ENCODE assay signal across 13 cellular contexts in the genomic region with DNA sequence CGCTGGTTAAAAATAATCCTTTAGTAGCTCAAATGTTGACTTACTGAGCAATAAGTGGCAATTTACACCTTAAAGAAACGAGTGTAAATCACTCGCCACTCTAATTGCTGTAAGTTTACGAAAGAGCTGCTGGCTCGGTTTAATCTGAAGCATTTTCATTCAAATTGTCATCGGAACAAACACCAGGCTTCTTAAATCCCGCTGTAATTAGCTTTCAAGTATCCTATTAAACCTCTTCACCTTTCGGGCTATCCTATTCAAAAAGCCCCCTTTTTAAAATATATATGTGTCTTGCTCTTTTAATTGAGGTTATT. TPM values are rescaled to one million over a fixed set of nuclear protein-coding genes. Genes with fewer than 3 reads are reported as not detected.
A peak's percentile ranks its signal among the peaks of the same experiment; 100 is the strongest.
DNase-seq lines count a peak whose midpoint lies in the region; ATAC-seq and TF ChIP-seq lines count a peak whose summit lies in the region.
"Had no signal": no experiment of that assay in that cellular context is flagged by ENCODE, and none has a peak within 500 bp of the region (broad histone marks: within the 10 kb centered on the region; RNA-seq: fewer than 3 reads in every experiment).

No MANE protein-coding gene starts in this region.

- H3K9ac ChIP-seq in neural cell (ENCODE audit: low read length): no peak overlapping the region

- H3K79me2 ChIP-seq in DOHH2 (ENCODE audit: control insufficient read depth, low read length) (no peaks in the 10 kb centered on the region), neural cell (replicated peaks; ENCODE audit: insufficient read depth, low read length) (no peaks in the 10 kb centered on the region)

- H3K9me2 ChIP-seq in DOHH2 (replicated peaks; ENCODE audit: control insufficient read depth, low read length): no peaks in the 10 kb centered on the region
- no peaks in the 10 kb centered on the region for H3K9me2 ChIP-seq in neural cell (ENCODE audit: insufficient read depth, low read length)

- ATAC-seq in HG02885 (IDR thresholded peaks at IDR 0.05; ENCODE audit: poor library complexity, unreplicated experiment): no peak

- peaks cover 7 to 8% of the 10 kb centered on the region in 2 donors for H3K36me3 Mint-ChIP-seq in CD14-positive monocyte

- H3K4me1 ChIP-seq in DOHH2 (ENCODE audit: control insufficient read depth, low read length): no peaks in the 10 kb centered on the region

- peaks cover 14% of the 10 kb centered on the region for H3K4me1 Mint-ChIP-seq in CD14-positive monocyte

- H3K36me3 ChIP-seq in DOHH2 (ENCODE audit: control insufficient read depth, low read length) (no peaks in the 10 kb centered on the region), neural cell (ENCODE audit: insufficient read depth, low read length) (no peaks in the 10 kb centered on the region)
- H3K36me3 ChIP-seq: adrenal gland, thyroid gland had no signal

- TF ChIP-seq EP300 in neural cell (conservative IDR thresholded peaks at IDR 0.05; ENCODE audit: poor library complexity, severe bottlenecking): no peak

- no peaks in the 10 kb centered on the region for H3F3A ChIP-seq in DOHH2 (ENCODE audit: control insufficient read depth, insufficient read depth)
- H3F3A ChIP-seq in neural cell (ENCODE audit: insufficient read depth, low read length, poor library complexity, severe bottlenecking): no peaks in the 10 kb centered on the region

- H3K9me3 Mint-ChIP-seq in CD14-positive monocyte: peaks cover 0 to 34% (median 25%) of the 10 kb centered on the region in 7 donors

- DNase-seq in NCI-H1417 (lab: John Stamatoyannopoulos, UW) (peak in 2 of 3 experiments; percentile 83 to 98), dedifferentiated amniotic fluid mesenchymal stem cell (ENCODE audit: extremely low spot score) (peak; percentile 14), activated gamma-delta T cell (lab: John Stamatoyannopoulos, UW) (no peak), CD14-positive monocyte (ENCODE audit: low spot score) (no peak)
- no peak for DNase-seq in effector CD4-positive, alpha-beta T cell
- DNase-seq: adrenal gland, GDM1, NCI-H2029, T1000, thyroid gland had no signal

- no peak overlapping the region for H3K27ac ChIP-seq in DOHH2 (ENCODE audit: low read depth, low read length)
- no peak overlapping the region for H3K27ac ChIP-seq in neural cell (ENCODE audit: low read length)
- H3K27ac ChIP-seq: adrenal gland, thyroid gland had no signal

- H3K4me2 ChIP-seq in DOHH2 (ENCODE audit: low read length): peak overlapping the region; percentile 8
- no peak overlapping the region for H3K4me2 ChIP-seq in neural cell (ENCODE audit: low read length)

- H3K4me3 Mint-ChIP-seq in CD14-positive monocyte: peak overlapping the region in 1 of 2 donors; percentile 95

- H3K4me3 ChIP-seq in DOHH2 (ENCODE audit: low read length): peak overlapping the region; percentile 3; the same call in 1 of the 2 replicates
- H3K4me3 ChIP-seq in neural cell (ENCODE audit: low read length): peak overlapping the region; percentile 57

- H2AFZ ChIP-seq in neural cell (ENCODE audit: low read depth, low read length): no peak overlapping the region

- no peak for TF ChIP-seq RAD21 in neural cell (conservative IDR thresholded peaks at IDR 0.05)

- H3K9me3 ChIP-seq in DOHH2 (ENCODE audit: control insufficient read depth, insufficient read depth, low read length) (no peaks in the 10 kb centered on the region; the same call in 1 of the 2 replicates), neural cell (ENCODE audit: low read length) (no peaks in the 10 kb centered on the region)
- H3K9me3 ChIP-seq: adrenal gland, thyroid gland had no signal

- H3K27me3 Mint-ChIP-seq in CD14-positive monocyte (ENCODE audit: low read depth in 3 of 3): peaks cover 82 to 94% (median 86%) of the 10 kb centered on the region in 3 donors

- no peak overlapping the region for H3K27ac Mint-ChIP-seq in CD14-positive monocyte

- TF ChIP-seq CTCF in DOHH2 (IDR thresholded peaks at IDR 0.05; ENCODE audit: low read depth, low read length, poor library complexity, severe bottlenecking) (no peak), neural cell (IDR thresholded peaks at IDR 0.05; ENCODE audit: poor library complexity, severe bottlenecking) (no peak), CD14-positive monocyte (IDR thresholded peaks at IDR 0.05) (no peak)

- H4K20me1 ChIP-seq in DOHH2 (ENCODE audit: control insufficient read depth, insufficient read depth, low read depth, low read length): no peaks in the 10 kb centered on the region
- H4K20me1 ChIP-seq in neural cell (ENCODE audit: insufficient read depth): no peaks in the 10 kb centered on the region

- H3K27me3 ChIP-seq in DOHH2 (ENCODE audit: control insufficient read depth, low read length) (peaks cover 48% of the 10 kb centered on the region), neural cell (ENCODE audit: insufficient read depth, low read depth, low read length) (peaks cover 98% of the 10 kb centered on the region)

- intact Hi-C loops in CD14-positive monocyte (cut with micrococcal nuclease): no loop called here

TF ChIP-seq in neural cell, 6 proteins besides CTCF, POLR2A, EP300 and RAD21:
- TF ChIP-seq MXI1 (conservative IDR thresholded peaks at IDR 0.05; ENCODE audit: poor library complexity, severe bottlenecking): no peak
- TF ChIP-seq, protein P1, sequence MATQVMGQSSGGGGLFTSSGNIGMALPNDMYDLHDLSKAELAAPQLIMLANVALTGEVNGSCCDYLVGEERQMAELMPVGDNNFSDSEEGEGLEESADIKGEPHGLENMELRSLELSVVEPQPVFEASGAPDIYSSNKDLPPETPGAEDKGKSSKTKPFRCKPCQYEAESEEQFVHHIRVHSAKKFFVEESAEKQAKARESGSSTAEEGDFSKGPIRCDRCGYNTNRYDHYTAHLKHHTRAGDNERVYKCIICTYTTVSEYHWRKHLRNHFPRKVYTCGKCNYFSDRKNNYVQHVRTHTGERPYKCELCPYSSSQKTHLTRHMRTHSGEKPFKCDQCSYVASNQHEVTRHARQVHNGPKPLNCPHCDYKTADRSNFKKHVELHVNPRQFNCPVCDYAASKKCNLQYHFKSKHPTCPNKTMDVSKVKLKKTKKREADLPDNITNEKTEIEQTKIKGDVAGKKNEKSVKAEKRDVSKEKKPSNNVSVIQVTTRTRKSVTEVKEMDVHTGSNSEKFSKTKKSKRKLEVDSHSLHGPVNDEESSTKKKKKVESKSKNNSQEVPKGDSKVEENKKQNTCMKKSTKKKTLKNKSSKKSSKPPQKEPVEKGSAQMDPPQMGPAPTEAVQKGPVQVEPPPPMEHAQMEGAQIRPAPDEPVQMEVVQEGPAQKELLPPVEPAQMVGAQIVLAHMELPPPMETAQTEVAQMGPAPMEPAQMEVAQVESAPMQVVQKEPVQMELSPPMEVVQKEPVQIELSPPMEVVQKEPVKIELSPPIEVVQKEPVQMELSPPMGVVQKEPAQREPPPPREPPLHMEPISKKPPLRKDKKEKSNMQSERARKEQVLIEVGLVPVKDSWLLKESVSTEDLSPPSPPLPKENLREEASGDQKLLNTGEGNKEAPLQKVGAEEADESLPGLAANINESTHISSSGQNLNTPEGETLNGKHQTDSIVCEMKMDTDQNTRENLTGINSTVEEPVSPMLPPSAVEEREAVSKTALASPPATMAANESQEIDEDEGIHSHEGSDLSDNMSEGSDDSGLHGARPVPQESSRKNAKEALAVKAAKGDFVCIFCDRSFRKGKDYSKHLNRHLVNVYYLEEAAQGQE (IDR thresholded peaks at IDR 0.05; ENCODE audit: borderline replicate concordance): no peak
- no peak for TF ChIP-seq TAF1 (IDR thresholded peaks at IDR 0.05; ENCODE audit: low read depth)
- no peak for TF ChIP-seq SMC3 (conservative IDR thresholded peaks at IDR 0.05; ENCODE audit: poor library complexity)
- no peak for TF ChIP-seq EZH2 (IDR thresholded peaks at IDR 0.05; ENCODE audit: borderline replicate concordance, insufficient read depth, low read length, poor library complexity, severe bottlenecking)
- TF ChIP-seq POLR2AphosphoS5 (IDR thresholded peaks at IDR 0.05): no peak

RNA-seq across cellular contexts. Expression of a gene that starts 1.6 kb away (rescaled TPM):
- 8.8 and 11.1 TPM in 2 replicates for polyA plus RNA-seq in neural cell
- 7.3 and 8.9 TPM in 2 replicates for polyA minus RNA-seq in neural cell
- not detected for polyA plus RNA-seq in CD14-positive monocyte
- polyA plus RNA-seq: adrenal gland had no signal

Comparison
In these comparisons a context has a peak if more than half of its experiments do, and no peak if none do; other contexts are left out.
1. DNase-seq: peak in NCI-H1417 (2 of 3) and dedifferentiated amniotic fluid mesenchymal stem cell (single experiment); none in effector CD4-positive, alpha-beta T cell (single experiment), activated gamma-delta T cell (single experiment) and CD14-positive monocyte (single experiment).